23 cellular contexts compared by ENCODE assay signal in the genomic region with DNA sequence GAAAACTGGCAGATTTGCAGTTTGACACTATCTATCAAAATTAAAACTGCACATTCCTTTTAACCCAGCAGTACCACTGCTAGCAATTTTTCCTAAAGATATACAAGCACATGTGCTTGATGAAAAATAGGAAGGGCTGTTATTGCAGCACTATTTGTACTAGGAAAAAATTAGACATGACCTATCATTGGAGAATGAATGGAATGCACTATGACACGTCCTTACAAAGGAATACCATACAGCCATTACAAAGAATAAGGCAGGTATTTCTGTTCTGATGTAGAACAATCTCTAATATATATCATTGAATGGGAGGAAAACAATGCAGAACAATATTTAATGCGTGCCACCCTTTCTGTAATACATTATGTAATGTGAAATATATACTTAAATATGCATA. TPM values are rescaled to one million over a fixed set of nuclear protein-coding genes. Genes with fewer than 3 reads are reported as not detected.
"Had no signal": no experiment of that assay in that cellular context is flagged by ENCODE, and none has a peak within 500 bp of the region (broad histone marks: within the 10 kb centered on the region; RNA-seq: fewer than 3 reads in every experiment).

No MANE protein-coding gene starts in this region.

- H3K36me3 ChIP-seq: SJSA1 had no signal

- H3K9me3 ChIP-seq: SJSA1 had no signal

- DNase-seq: IMR-90, Karpas-422, KG1, MM.1S, NCI-H1092 treated with DMSO at 0.1 percent for 48 hours, NCI-H1436, NCI-H187, NCI-H2029, NCI-H2081 treated with DMSO at 0.1 percent for 48 hours, NCI-H2171, NCI-H226, NCI-H446, NCI-H510A, NCI-H524 treated with DMSO at 0.1 percent for 48 hours, NCI-H69, NCI-H774, Right ventricle myocardium superior, RPMI8226, SIG-M5 had no signal

- ATAC-seq: HepG2 had no signal

- H3K4me3 ChIP-seq: SJSA1, SK-N-MC had no signal

- H3K4me1 ChIP-seq: SJSA1 had no signal

- H3K27ac ChIP-seq: SJSA1, SK-N-MC had no signal

RNA-seq across cellular contexts. Expression of gene DPYSL5, which starts 12.5 kb away (rescaled TPM):
- total RNA-seq: HepG2, IMR-90, M059J, Right ventricle myocardium superior, SJSA1 had no signal
- polyA plus RNA-seq: IMR-90 had no signal
